Comparison of ENCODE assay signal across 10 cellular contexts in the genomic region with DNA sequence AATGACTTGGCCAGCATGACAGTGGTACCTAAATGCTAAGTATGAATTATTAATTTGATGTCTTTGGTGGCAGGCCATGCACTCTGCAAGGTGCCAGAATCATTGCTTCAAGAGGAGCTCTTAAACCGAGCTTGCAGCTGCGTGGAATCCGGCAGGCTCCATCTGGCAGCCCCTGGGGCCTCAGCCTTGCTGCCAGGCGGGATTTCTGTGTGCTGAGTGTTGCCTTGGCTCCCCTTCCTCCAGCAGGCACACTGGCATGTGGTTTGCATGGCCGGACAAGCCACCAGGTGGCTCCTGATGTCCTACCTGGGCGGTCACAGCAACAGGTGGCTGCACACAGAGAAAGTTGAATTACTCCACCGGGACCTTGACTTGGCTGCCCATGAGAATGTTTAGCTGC.
DNase-seq lines count a peak whose midpoint lies in the region; ATAC-seq, FAIRE-seq and TF ChIP-seq lines count a peak whose summit lies in the region.
"Had no signal": no experiment of that assay in that cellular context is flagged by ENCODE, and none has a peak within 500 bp of the region (broad histone marks: within the 10 kb centered on the region; RNA-seq: fewer than 3 reads in every experiment).

No MANE protein-coding gene starts in this region.

- peak; percentile 94 to 99 (median 98) for ATAC-seq in pancreas
- ATAC-seq in CD4-positive, alpha-beta T cell (ENCODE audit: poor library complexity), result no peak

- H3K36me3 Mint-ChIP-seq in CD8-positive, alpha-beta memory T cell, result no peaks in the 10 kb centered on the region
- no peaks in the 10 kb centered on the region for H3K36me3 Mint-ChIP-seq in CD4-positive, alpha-beta T cell (ENCODE audit: low read depth)

- in situ Hi-C loops in GM13977 (cut with MboI; ENCODE audit: low pct_unique_long_range_greater_than_20kb, low sequenced_read_pairs, unreplicated experiment), result no loop called here

- H3K27me3 ChIP-seq in bronchial epithelial cell (ENCODE audit: control insufficient read depth, insufficient read depth, low read length), result peaks cover 2% of the 10 kb centered on the region
- no peaks in the 10 kb centered on the region for H3K27me3 ChIP-seq in pancreas
- H3K27me3 ChIP-seq in CD8-positive, alpha-beta memory T cell (ENCODE audit: insufficient read depth, low read length, poor library complexity, severe bottlenecking), result no peaks in the 10 kb centered on the region
- no peaks in the 10 kb centered on the region for H3K27me3 ChIP-seq in CD4-positive, alpha-beta T cell (ENCODE audit: control insufficient read depth, insufficient read depth, low read length)
- H3K27me3 ChIP-seq: cardiac muscle cell had no signal

- no peaks in the 10 kb centered on the region for H3K4me1 Mint-ChIP-seq in CD8-positive, alpha-beta memory T cell
- no peaks in the 10 kb centered on the region for H3K4me1 Mint-ChIP-seq in CD4-positive, alpha-beta T cell (ENCODE audit: low read depth)
- H3K4me1 Mint-ChIP-seq: activated B cell treated with CpG ODN at 0.5 μM for 24 hours had no signal

- no peak overlapping the region for H3K27ac Mint-ChIP-seq in CD8-positive, alpha-beta memory T cell
- H3K27ac Mint-ChIP-seq in CD4-positive, alpha-beta T cell, result no peak overlapping the region
- H3K27ac Mint-ChIP-seq: activated B cell treated with CpG ODN at 0.5 μM for 24 hours had no signal

- H3K4me3 ChIP-seq in bronchial epithelial cell (ENCODE audit: low read depth, low read length), result no peak overlapping the region
- no peak overlapping the region for H3K4me3 ChIP-seq in pancreas
- no peak overlapping the region for H3K4me3 ChIP-seq in CD8-positive, alpha-beta memory T cell (ENCODE audit: low read length)
- H3K4me3 ChIP-seq: cardiac muscle cell had no signal

- intact Hi-C loops in pancreas (cut with DNase I), result loop anchor here in 1 of 3 donors (10.0 kb wide), 1 partner anchor 433 kb away; no protein-coding TSS in a partner anchor
- intact Hi-C loops in CD4-positive, alpha-beta T cell (cut with DNase I, micrococcal nuclease), result no loop called here

- peak; percentile 18 for TF ChIP-seq CTCF in GM13977 (IDR thresholded peaks at IDR 0.05; ENCODE audit: extremely low read depth, insufficient read depth, missing control alignments)
- peak; percentile 30 for TF ChIP-seq CTCF in bronchial epithelial cell (IDR thresholded peaks at IDR 0.05; ENCODE audit: insufficient read depth, low read length, severe bottlenecking)
- peak in 3 of 4 donors; percentile 42 to 63 (median 57) for TF ChIP-seq CTCF in pancreas (IDR thresholded peaks at IDR 0.05)
- no peak for TF ChIP-seq CTCF in CD4-positive, alpha-beta T cell (IDR thresholded peaks at IDR 0.05)

- DNase-seq in GM13977 (ENCODE audit: low spot score), result no peak
- DNase-seq in NCI-H1694 treated with DMSO at 0.1 percent for 48 hours (lab: John Stamatoyannopoulos, UW), result peak; percentile 80
- DNase-seq in bronchial epithelial cell (ENCODE audit: low read depth), result no peak
- peak; percentile 73 to 93 (median 80) for DNase-seq in pancreas
- no peak for DNase-seq in SHP77 (lab: John Stamatoyannopoulos, UW)
- DNase-seq in CD8-positive, alpha-beta memory T cell, result no peak
- DNase-seq in CD4-positive, alpha-beta T cell, result no peak
- DNase-seq: activated B cell treated with CpG ODN at 0.5 μM for 24 hours, kidney glomerular epithelial cell had no signal

- WGBS in pancreas, 2 donors, result 12% methylated on average over 7 of the region's 7 CpGs

- H3K4me1 ChIP-seq in pancreas, result peaks cover 0 to 5% (median 0%) of the 10 kb centered on the region in 3 donors
- no peaks in the 10 kb centered on the region for H3K4me1 ChIP-seq in CD8-positive, alpha-beta memory T cell (ENCODE audit: insufficient read depth, low read length)

- peaks cover 10 to 27% of the 10 kb centered on the region in 2 donors for H3K27me3 Mint-ChIP-seq in CD8-positive, alpha-beta memory T cell
- peaks cover 5% of the 10 kb centered on the region for H3K27me3 Mint-ChIP-seq in CD4-positive, alpha-beta T cell

- no peak overlapping the region for H3K4me3 Mint-ChIP-seq in CD8-positive, alpha-beta memory T cell
- no peak overlapping the region for H3K4me3 Mint-ChIP-seq in CD4-positive, alpha-beta T cell
- H3K4me3 Mint-ChIP-seq: activated B cell treated with CpG ODN at 0.5 μM for 24 hours had no signal

- no peak overlapping the region for H3K27ac ChIP-seq in pancreas
- H3K27ac ChIP-seq in CD8-positive, alpha-beta memory T cell (ENCODE audit: low read depth, low read length), result no peak overlapping the region
- no peak overlapping the region for H3K27ac ChIP-seq in CD4-positive, alpha-beta T cell (ENCODE audit: low read depth, low read length)
- H3K27ac ChIP-seq: cardiac muscle cell had no signal

- FAIRE-seq in bronchial epithelial cell (lab: Jason Lieb, UNC) (no peak), pancreas (lab: Jason Lieb, UNC) (no peak)

- CTCF ChIA-PET in CD8-positive, alpha-beta memory T cell (lab: Charles Lee), result no interaction called here
- CTCF ChIA-PET in CD4-positive, alpha-beta T cell (lab: Charles Lee), result no interaction called here

- POLR2A ChIA-PET in CD8-positive, alpha-beta memory T cell (lab: Charles Lee), result no interaction called here
- POLR2A ChIA-PET in CD4-positive, alpha-beta T cell (lab: Charles Lee), result no interaction called here

- H3K36me3 ChIP-seq in bronchial epithelial cell (ENCODE audit: control insufficient read depth, insufficient read depth, low read length), result no peaks in the 10 kb centered on the region
- H3K36me3 ChIP-seq in pancreas, result no peaks in the 10 kb centered on the region
- H3K36me3 ChIP-seq in CD8-positive, alpha-beta memory T cell (ENCODE audit: insufficient read depth, low read length), result no peaks in the 10 kb centered on the region
- H3K36me3 ChIP-seq: cardiac muscle cell had no signal

- peaks cover 0 to 2% (median 0%) of the 10 kb centered on the region in 5 donors for H3K9me3 Mint-ChIP-seq in CD8-positive, alpha-beta memory T cell
- no peaks in the 10 kb centered on the region for H3K9me3 Mint-ChIP-seq in CD4-positive, alpha-beta T cell
- H3K9me3 Mint-ChIP-seq: activated B cell treated with CpG ODN at 0.5 μM for 24 hours had no signal

- no peaks in the 10 kb centered on the region for H3K9me3 ChIP-seq in pancreas
- no peaks in the 10 kb centered on the region for H3K9me3 ChIP-seq in CD8-positive, alpha-beta memory T cell (ENCODE audit: low read length)
- no peaks in the 10 kb centered on the region for H3K9me3 ChIP-seq in CD4-positive, alpha-beta T cell (ENCODE audit: control insufficient read depth, low read length)

Comparison
In these comparisons a context has a peak if more than half of its experiments do, and no peak if none do; other contexts are left out.
1. DNase-seq: peak in NCI-H1694 treated with DMSO at 0.1 percent for 48 hours (single experiment) and pancreas (6 of 6); none in GM13977 (single experiment), bronchial epithelial cell (single experiment), SHP77 (0 of 2), CD8-positive, alpha-beta memory T cell (0 of 5) and CD4-positive, alpha-beta T cell (0 of 10).